ENCODE assay signal across 11 cellular contexts in genomic region chr2:195202163-195202845, GRCh38.
A peak's percentile ranks its signal among the peaks of the same experiment; 100 is the strongest.
DNase-seq lines count a peak whose midpoint lies in the region; ATAC-seq, FAIRE-seq and TF ChIP-seq lines count a peak whose summit lies in the region.
"Had no signal": no experiment of that assay in that cellular context is flagged by ENCODE, and none has a peak within 500 bp of the region (broad histone marks: within the 10 kb centered on the region; RNA-seq: fewer than 3 reads in every experiment).

No MANE protein-coding gene starts in this region.

- H3K36me3 ChIP-seq in bronchial epithelial cell (ENCODE audit: control insufficient read depth, insufficient read depth, low read length): no peaks in the 10 kb centered on the region
- no peaks in the 10 kb centered on the region for H3K36me3 ChIP-seq in thyroid gland

- CTCF ChIA-PET in activated naive CD4-positive, alpha-beta T cell treated with anti-CD3 and anti-CD28 coated beads, Interleukin-2, amount 10 ng/mL, durations not matched to agents 7 days and 5 days (lab: Charles Lee): no interaction called here

- peak overlapping the region; percentile 26 for H3K27ac Mint-ChIP-seq in activated naive CD4-positive, alpha-beta T cell treated with anti-CD3 and anti-CD28 coated beads, Interleukin-2, amount 10 ng/mL, durations not matched to agents 7 days and 5 days
- peak overlapping the region in 1 of 2 donors; percentile 83 for H3K27ac Mint-ChIP-seq in stimulated activated naive CD8-positive, alpha-beta T cell treated with anti-CD3 and anti-CD28 coated beads, Interleukin-15, amount 100 ng/mL, for 72 hours

- H3K27ac ChIP-seq in thyroid gland: no peak overlapping the region
- H3K27ac ChIP-seq: hepatocyte, PC-9 had no signal

- no peak for TF ChIP-seq POLR2A in thyroid gland (IDR thresholded peaks at IDR 0.05)

- WGBS in thyroid gland, 2 donors: 51 to 54% methylated on average over 2 of the region's 2 CpGs

- H3K4me1 ChIP-seq in thyroid gland: no peaks in the 10 kb centered on the region

- no peaks in the 10 kb centered on the region for H3K36me3 Mint-ChIP-seq in activated naive CD4-positive, alpha-beta T cell treated with anti-CD3 and anti-CD28 coated beads, Interleukin-2, amount 10 ng/mL, durations not matched to agents 7 days and 5 days

- H3K27me3 Mint-ChIP-seq in activated naive CD4-positive, alpha-beta T cell treated with anti-CD3 and anti-CD28 coated beads, Interleukin-2, amount 10 ng/mL, durations not matched to agents 7 days and 5 days: no peaks in the 10 kb centered on the region
- H3K27me3 Mint-ChIP-seq in stimulated activated naive CD8-positive, alpha-beta T cell treated with anti-CD3 and anti-CD28 coated beads, Interleukin-15, amount 100 ng/mL, for 72 hours: no peaks in the 10 kb centered on the region

- no peaks in the 10 kb centered on the region for H3K9me3 Mint-ChIP-seq in activated naive CD4-positive, alpha-beta T cell treated with anti-CD3 and anti-CD28 coated beads, Interleukin-2, amount 10 ng/mL, durations not matched to agents 7 days and 5 days
- no peaks in the 10 kb centered on the region for H3K9me3 Mint-ChIP-seq in stimulated activated naive CD8-positive, alpha-beta T cell treated with anti-CD3 and anti-CD28 coated beads, Interleukin-15, amount 100 ng/mL, for 72 hours

- H3K4me3 Mint-ChIP-seq in activated naive CD4-positive, alpha-beta T cell treated with anti-CD3 and anti-CD28 coated beads, Interleukin-2, amount 10 ng/mL, durations not matched to agents 7 days and 5 days: no peak overlapping the region
- no peak overlapping the region for H3K4me3 Mint-ChIP-seq in stimulated activated naive CD8-positive, alpha-beta T cell treated with anti-CD3 and anti-CD28 coated beads, Interleukin-15, amount 100 ng/mL, for 72 hours

- H3K9me3 ChIP-seq in thyroid gland: no peaks in the 10 kb centered on the region

- H3K4me3 ChIP-seq in bronchial epithelial cell (ENCODE audit: low read depth, low read length): no peak overlapping the region
- H3K4me3 ChIP-seq in thyroid gland (replicated peaks in 1 of 3): no peak overlapping the region
- H3K4me3 ChIP-seq: hepatocyte, PC-9 had no signal

- no peak for FAIRE-seq in bronchial epithelial cell (lab: Jason Lieb, UNC)

- H3K27me3 ChIP-seq in bronchial epithelial cell (ENCODE audit: control insufficient read depth, insufficient read depth, low read length) (no peaks in the 10 kb centered on the region), thyroid gland (no peaks in the 10 kb centered on the region)
- H3K27me3 ChIP-seq: hepatocyte had no signal

- intact Hi-C loops in thyroid gland (cut with DNase I): no loop called here

- peak; percentile 43 for DNase-seq in activated naive CD4-positive, alpha-beta T cell treated with anti-CD3 and anti-CD28 coated beads, Interleukin-2, amount 10 ng/mL, durations not matched to agents 7 days and 5 days
- DNase-seq in activated naive CD4-positive, alpha-beta T cell (lab: John Stamatoyannopoulos, UW): no peak
- DNase-seq in NCI-H226: peak; percentile 52
- peak; percentile 17 for DNase-seq in bronchial epithelial cell (ENCODE audit: low read depth)
- DNase-seq in stimulated activated naive CD8-positive, alpha-beta T cell treated with anti-CD3 and anti-CD28 coated beads, Interleukin-15, amount 100 ng/mL, for 72 hours: peak in 1 of 2 donors; percentile 2
- no peak for DNase-seq in medulla oblongata (ENCODE audit: extremely low spot score)
- no peak for DNase-seq in thyroid gland
- DNase-seq in foreskin melanocyte: no peak
- DNase-seq: NCI-H2107, PC-9 had no signal

- ATAC-seq in stimulated activated naive CD8-positive, alpha-beta T cell treated with anti-CD3 and anti-CD28 coated beads, Interleukin-15, amount 100 ng/mL, for 72 hours: peak; percentile 80

- peaks cover 15% of the 10 kb centered on the region for H3K4me1 Mint-ChIP-seq in activated naive CD4-positive, alpha-beta T cell treated with anti-CD3 and anti-CD28 coated beads, Interleukin-2, amount 10 ng/mL, durations not matched to agents 7 days and 5 days
- H3K4me1 Mint-ChIP-seq in stimulated activated naive CD8-positive, alpha-beta T cell treated with anti-CD3 and anti-CD28 coated beads, Interleukin-15, amount 100 ng/mL, for 72 hours: peaks cover 19% of the 10 kb centered on the region

- TF ChIP-seq CTCF in bronchial epithelial cell (IDR thresholded peaks at IDR 0.05; ENCODE audit: insufficient read depth, low read length, severe bottlenecking) (no peak), thyroid gland (IDR thresholded peaks at IDR 0.05) (no peak)

Comparison
In these comparisons a context has a peak if more than half of its experiments do, and no peak if none do; other contexts are left out.
1. DNase-seq: peak in activated naive CD4-positive, alpha-beta T cell treated with anti-CD3 and anti-CD28 coated beads, Interleukin-2, amount 10 ng/mL, durations not matched to agents 7 days and 5 days (single experiment), NCI-H226 (single experiment) and bronchial epithelial cell (single experiment); none in activated naive CD4-positive, alpha-beta T cell (0 of 4), medulla oblongata (single experiment), thyroid gland (0 of 2) and foreskin melanocyte (single experiment).